ENCODE assay signal across 9 cellular contexts in the genomic region with DNA sequence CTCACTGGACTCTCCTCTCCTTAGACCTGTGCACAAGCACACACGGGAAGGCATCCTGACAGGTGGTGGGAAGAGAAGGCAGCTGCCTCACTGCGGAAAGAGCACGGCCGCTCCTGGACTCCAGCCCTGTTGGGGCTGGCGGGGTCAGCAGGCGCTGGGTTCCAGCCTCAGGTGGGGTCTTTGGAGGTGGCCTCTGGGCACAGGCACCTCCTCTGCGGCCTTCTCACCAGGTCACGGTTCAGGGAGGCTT. TPM values are rescaled to one million over a fixed set of nuclear protein-coding genes. Genes with fewer than 3 reads are reported as not detected.
A peak's percentile ranks its signal among the peaks of the same experiment; 100 is the strongest.
DNase-seq lines count a peak whose midpoint lies in the region; ATAC-seq and TF ChIP-seq lines count a peak whose summit lies in the region.
"Had no signal": no experiment of that assay in that cellular context is flagged by ENCODE, and none has a peak within 500 bp of the region (broad histone marks: within the 10 kb centered on the region; RNA-seq: fewer than 3 reads in every experiment).

No MANE protein-coding gene starts in this region.

- H3K27ac Mint-ChIP-seq in activated CD4-positive, alpha-beta memory T cell treated with anti-CD3 and anti-CD28 coated beads for 36 hours: peak overlapping the region; percentile 18
- peak overlapping the region; percentile 88 for H3K27ac Mint-ChIP-seq in stimulated activated naive B cell treated with anti-CD40 and anti-IgM and Interleukin-4, amounts not matched to agents 10 μg/mL and 1 μg/mL and 100 μg/mL, for 72 hours

- peaks cover 33% of the 10 kb centered on the region for H3K4me1 Mint-ChIP-seq in activated CD4-positive, alpha-beta memory T cell treated with anti-CD3 and anti-CD28 coated beads for 36 hours (ENCODE audit: low read depth)
- peaks cover 24 to 47% of the 10 kb centered on the region in 2 donors for H3K4me1 Mint-ChIP-seq in stimulated activated naive B cell treated with anti-CD40 and anti-IgM and Interleukin-4, amounts not matched to agents 10 μg/mL and 1 μg/mL and 100 μg/mL, for 72 hours

- no peak overlapping the region for H3K27ac ChIP-seq in iPS DF 6.9 (ENCODE audit: low read length)

- POLR2A ChIA-PET in activated CD4-positive, alpha-beta memory T cell treated with anti-CD3 and anti-CD28 coated beads for 36 hours (lab: Charles Lee): no interaction called here

- intact Hi-C loops in activated CD4-positive, alpha-beta memory T cell treated with anti-CD3 and anti-CD28 coated beads for 36 hours (cut with micrococcal nuclease): loop anchor here (5.0 kb wide), 1 partner anchor 73 kb away; a partner anchor contains a TSS

- TF ChIP-seq CTCF in omental fat pad (IDR thresholded peaks at IDR 0.05): no peak

- peaks cover 2% of the 10 kb centered on the region for H3K27me3 Mint-ChIP-seq in activated CD4-positive, alpha-beta memory T cell treated with anti-CD3 and anti-CD28 coated beads for 36 hours
- H3K27me3 Mint-ChIP-seq in stimulated activated naive B cell treated with anti-CD40 and anti-IgM and Interleukin-4, amounts not matched to agents 10 μg/mL and 1 μg/mL and 100 μg/mL, for 72 hours: peaks cover 0 to 4% of the 10 kb centered on the region in 2 donors

- H3K4me1 ChIP-seq in iPS DF 6.9 (ENCODE audit: control insufficient read depth, insufficient read depth, low read length): peaks cover 8% of the 10 kb centered on the region; the same call in 1 of the 2 replicates

- H3K4me3 ChIP-seq in iPS DF 6.9 (ENCODE audit: low read length): peak overlapping the region; percentile 44; the same call in 1 of the 2 replicates

- WGBS in iPS DF 6.9 (ENCODE audit: insufficient coverage, insufficient read length): no CpG with 5 or more reads among the region's 8 CpGs

- no peaks in the 10 kb centered on the region for H3K27me3 ChIP-seq in iPS DF 6.9 (ENCODE audit: control insufficient read depth, insufficient read depth, low read length)

- no peaks in the 10 kb centered on the region; the same call in 1 of the 2 replicates for H3K36me3 ChIP-seq in iPS DF 6.9 (ENCODE audit: control insufficient read depth, insufficient read depth, low read length)

- H3K36me3 Mint-ChIP-seq in activated CD4-positive, alpha-beta memory T cell treated with anti-CD3 and anti-CD28 coated beads for 36 hours: peaks cover 10% of the 10 kb centered on the region
- H3K36me3 Mint-ChIP-seq in stimulated activated naive B cell treated with anti-CD40 and anti-IgM and Interleukin-4, amounts not matched to agents 10 μg/mL and 1 μg/mL and 100 μg/mL, for 72 hours: peaks cover 7 to 19% of the 10 kb centered on the region in 2 donors

- DNase-seq in DMS53 (lab: John Stamatoyannopoulos, UW) (peak; percentile 60), DMS53 treated with DMSO at 0.1 percent for 48 hours (lab: John Stamatoyannopoulos, UW; ENCODE audit: unreplicated experiment) (no peak), iPS DF 6.9 (ENCODE audit: low read depth, low spot score) (no peak), cortex of kidney (lab: John Stamatoyannopoulos, UW) (no peak), omental fat pad (ENCODE audit: low spot score) (no peak), NCI-H345 treated with DMSO at 0.1 percent for 48 hours (lab: John Stamatoyannopoulos, UW; ENCODE audit: unreplicated experiment) (no peak)
- no peak for DNase-seq in activated CD4-positive, alpha-beta memory T cell treated with anti-CD3 and anti-CD28 coated beads for 36 hours
- no peak for DNase-seq in stimulated activated naive B cell treated with anti-CD40 and anti-IgM and Interleukin-4, amounts not matched to agents 10 μg/mL and 1 μg/mL and 100 μg/mL, for 72 hours

- H3K9me3 Mint-ChIP-seq in activated CD4-positive, alpha-beta memory T cell treated with anti-CD3 and anti-CD28 coated beads for 36 hours: no peaks in the 10 kb centered on the region
- no peaks in the 10 kb centered on the region for H3K9me3 Mint-ChIP-seq in stimulated activated naive B cell treated with anti-CD40 and anti-IgM and Interleukin-4, amounts not matched to agents 10 μg/mL and 1 μg/mL and 100 μg/mL, for 72 hours

- H3K9me3 ChIP-seq in iPS DF 6.9 (ENCODE audit: control insufficient read depth, insufficient read depth, low read length): no peaks in the 10 kb centered on the region

- ATAC-seq in stimulated activated naive B cell treated with anti-CD40 and anti-IgM and Interleukin-4, amounts not matched to agents 10 μg/mL and 1 μg/mL and 100 μg/mL, for 72 hours (replicated peaks): no peak
- no peak for ATAC-seq in omental fat pad (ENCODE audit: low FRiP score)

- H3K4me3 Mint-ChIP-seq in activated CD4-positive, alpha-beta memory T cell treated with anti-CD3 and anti-CD28 coated beads for 36 hours: peak overlapping the region; percentile 67
- peak overlapping the region; percentile 79 to 84 for H3K4me3 Mint-ChIP-seq in stimulated activated naive B cell treated with anti-CD40 and anti-IgM and Interleukin-4, amounts not matched to agents 10 μg/mL and 1 μg/mL and 100 μg/mL, for 72 hours

- CTCF ChIA-PET in activated CD4-positive, alpha-beta memory T cell treated with anti-CD3 and anti-CD28 coated beads for 36 hours (lab: Charles Lee): interaction anchor here (1.6 kb wide), 1 partner anchor 109 kb away, joined by 4 read pairs; no protein-coding TSS in a partner anchor

RNA-seq across cellular contexts. Expression of a gene that starts 0.6 kb away (rescaled TPM):
- total RNA-seq in activated CD4-positive, alpha-beta memory T cell treated with anti-CD3 and anti-CD28 coated beads for 36 hours: 100 to 1,000 TPM; 107 to 109 TPM
- total RNA-seq in omental fat pad: 10 to 100 TPM; 35.4 to 72.5 (median 59.7) TPM

RNA-seq across cellular contexts. Expression of a gene that starts 20.6 kb away (rescaled TPM):
- total RNA-seq in activated CD4-positive, alpha-beta memory T cell treated with anti-CD3 and anti-CD28 coated beads for 36 hours: under 1 TPM; 0.83 to 0.90 TPM
- total RNA-seq in omental fat pad: under 1 TPM in 2 of 4 donors, not detected in 2; 0.24 to 0.47 TPM
- total RNA-seq: M059J had no signal

RNA-seq across cellular contexts. Expression of a gene that starts 55.6 kb away (rescaled TPM):
- 1 to 10 TPM; 2.7 to 2.8 TPM for total RNA-seq in activated CD4-positive, alpha-beta memory T cell treated with anti-CD3 and anti-CD28 coated beads for 36 hours
- 100 to 1,000 TPM in 2 of 4 donors, 10 to 100 TPM in 2; 63.4 to 177 (median 122) TPM for total RNA-seq in omental fat pad

Comparison
In these comparisons a context has a peak if more than half of its experiments do, and no peak if none do; other contexts are left out.
1. RNA of a gene that starts 55.6 kb away (total RNA-seq): 63.4 to 177 TPM in omental fat pad; 2.7 to 2.8 TPM in activated CD4-positive, alpha-beta memory T cell treated with anti-CD3 and anti-CD28 coated beads for 36 hours; every median in the first group is over 10 times any median in the second.